Comparison of ENCODE assay signal across 7 cellular contexts in genomic region chr11:32090774-32091370, GRCh38. TPM values are rescaled to one million over a fixed set of nuclear protein-coding genes. Genes with fewer than 3 reads are reported as not detected.
DNase-seq lines count a peak whose midpoint lies in the region; TF ChIP-seq lines count a peak whose summit lies in the region.

RCN1 (plus strand) TSS chr11:32091074; CDS start chr11:32091197, 123 bp downstream.

- H3K4me1 Mint-ChIP-seq in HFFc6 (ENCODE audit: low read depth) = peaks cover 67% of the 10 kb centered on the region

- in situ Hi-C loops in GM13977 (cut with MboI; ENCODE audit: low pct_unique_long_range_greater_than_20kb, low sequenced_read_pairs, unreplicated experiment) = no loop called here

- H3K36me3 Mint-ChIP-seq in HFFc6 (ENCODE audit: low read depth) = peaks cover 24% of the 10 kb centered on the region

- TF ChIP-seq CTCF in GM13977 (IDR thresholded peaks at IDR 0.05; ENCODE audit: extremely low read depth, insufficient read depth, missing control alignments) (no peak), HFFc6 (IDR thresholded peaks at IDR 0.05) (no peak)

- H3K27me3 Mint-ChIP-seq in HFFc6 (ENCODE audit: insufficient read depth) = peaks cover 7% of the 10 kb centered on the region

- DNase-seq in GM13977 (ENCODE audit: low spot score) (peak; percentile 84), HFFc6 (peak; percentile 44), NCI-H1105 treated with DMSO at 0.1 percent for 48 hours (lab: John Stamatoyannopoulos, UW) (peak; percentile 71), kidney glomerular epithelial cell (lab: John Stamatoyannopoulos, UW) (peak; percentile 41)
- DNase-seq in activated CD4-positive, CD25-positive, alpha-beta regulatory T cell treated with anti-CD3 and anti-CD28 coated beads, Interleukin-2, amount 50 U/mL, for 72 hours = peak; percentile 53
- peak; percentile 40 for DNase-seq in stimulated activated CD4-positive, alpha-beta T cell treated with anti-CD3 and anti-CD28 coated beads, Interleukin-1b, Interleukin-23, amount 100 ng/mL, for 48 hours

- H3K27ac ChIP-seq in cingulate gyrus (ENCODE audit: low read depth, low read length) = peak within 1 kb of the TSS; percentile 10

- H3K27ac Mint-ChIP-seq in HFFc6 = peak within 1 kb of the TSS; percentile 98

- peak within 1 kb of the TSS; percentile 95 for H3K4me3 Mint-ChIP-seq in HFFc6

- H3K9me3 Mint-ChIP-seq in HFFc6 = no peaks in the 10 kb centered on the region

RNA-seq across cellular contexts. Expression of gene RCN1, which starts in this region (rescaled TPM):
- total RNA-seq in HFFc6 (2021; fragmentation: NEBNext Ultra II Directional; extraction: Animal tissue kit (Norgen Biotek cat#: 25700)) = 100 to 1,000 TPM; 212 to 294 (median 264) TPM

Comparison
In these comparisons a context has a peak if more than half of its experiments do, and no peak if none do; other contexts are left out.
1. Peak in every context shown above with its lines: DNase-seq and H3K27ac ChIP-seq.